ENCODE assay signal across 25 cellular contexts in genomic region chr14:79802096-79802495, GRCh38.
"Had no signal": no experiment of that assay in that cellular context is flagged by ENCODE, and none has a peak within 500 bp of the region (broad histone marks: within the 10 kb centered on the region; RNA-seq: fewer than 3 reads in every experiment).

No MANE protein-coding gene starts in this region.

- H3K27ac ChIP-seq: colonic mucosa, epithelial cell of prostate, gastrocnemius medialis, lower lobe of right lung, parathyroid adenoma, prostate gland, stomach, thyroid gland, vagina had no signal

- H3K4me1 Mint-ChIP-seq: stimulated activated effector memory CD8-positive, alpha-beta T cell treated with anti-CD3 and anti-CD28 coated beads, Interleukin-12 subunit alpha, Interleukin-12 subunit beta, amount 100 ng/mL, for 72 hours had no signal

- ATAC-seq: esophagus mucosa; gastrocnemius medialis; left cardiac atrium; left ventricle myocardium superior; lower lobe of right lung; natural killer cell; sciatic nerve; stimulated activated effector memory CD8-positive, alpha-beta T cell treated with anti-CD3 and anti-CD28 coated beads, Interleukin-12 subunit alpha, Interleukin-12 subunit beta, amount 100 ng/mL, for 72 hours had no signal

- H3K79me2 ChIP-seq: parathyroid adenoma had no signal

- H3K36me3 ChIP-seq: colonic mucosa, gastrocnemius medialis, lower lobe of right lung, prostate gland, stomach, thyroid gland, vagina had no signal

- H3K27ac Mint-ChIP-seq: dendritic cell treated with granulocyte-macrophage colony-stimulating factor and Interleukin-4, amounts not matched to agents 40 ng/mL and 50 ng/mL, for 4 days; endodermal cell; natural killer cell; stimulated activated effector memory CD8-positive, alpha-beta T cell treated with anti-CD3 and anti-CD28 coated beads, Interleukin-12 subunit alpha, Interleukin-12 subunit beta, amount 100 ng/mL, for 72 hours had no signal

- H3K27me3 Mint-ChIP-seq: dendritic cell treated with granulocyte-macrophage colony-stimulating factor and Interleukin-4, amounts not matched to agents 40 ng/mL and 50 ng/mL, for 4 days had no signal

- H3K4me3 ChIP-seq: colonic mucosa, gastrocnemius medialis, lower lobe of right lung, prostate gland, stomach, thyroid gland, vagina had no signal

- H3K4me1 ChIP-seq: colonic mucosa, lower lobe of right lung, stomach, thyroid gland, vagina had no signal

- H3K9me3 ChIP-seq: colonic mucosa, gastrocnemius medialis, lower lobe of right lung, prostate gland, stomach, thyroid gland, vagina had no signal

- H2AFZ ChIP-seq: parathyroid adenoma had no signal

- H3K27me3 ChIP-seq: colonic mucosa, gastrocnemius medialis, stomach, thyroid gland, vagina had no signal

- H3K9me3 Mint-ChIP-seq: dendritic cell treated with granulocyte-macrophage colony-stimulating factor and Interleukin-4, amounts not matched to agents 40 ng/mL and 50 ng/mL, for 4 days; endodermal cell; neural crest cell had no signal

- H3K9ac ChIP-seq: parathyroid adenoma had no signal

- H3K36me3 Mint-ChIP-seq: natural killer cell; stimulated activated effector memory CD8-positive, alpha-beta T cell treated with anti-CD3 and anti-CD28 coated beads, Interleukin-12 subunit alpha, Interleukin-12 subunit beta, amount 100 ng/mL, for 72 hours had no signal

- H3K4me3 Mint-ChIP-seq: dendritic cell treated with granulocyte-macrophage colony-stimulating factor and Interleukin-4, amounts not matched to agents 40 ng/mL and 50 ng/mL, for 4 days; endodermal cell; natural killer cell; neural crest cell; stimulated activated effector memory CD8-positive, alpha-beta T cell treated with anti-CD3 and anti-CD28 coated beads, Interleukin-12 subunit alpha, Interleukin-12 subunit beta, amount 100 ng/mL, for 72 hours had no signal

- DNase-seq: colonic mucosa; effector CD8-positive, alpha-beta T cell; endodermal cell; foreskin fibroblast; gastrocnemius medialis; head of caudate nucleus; left cardiac atrium; left ventricle myocardium superior; lower lobe of right lung; natural killer cell; stimulated activated CD4-positive, alpha-beta T cell treated with anti-CD3 and anti-CD28 coated beads, Interleukin-2, amount 100 ng/mL, for 24 hours; stimulated activated CD4-positive, alpha-beta T cell treated with anti-CD3 and anti-CD28 coated beads, Interleukin-4, amount 100 ng/mL, for 24 hours; stimulated activated naive CD4-positive, alpha-beta T cell treated with Interleukin-2 at 50 U/mL for 16 hours; stomach; thyroid gland; trophoblast cell had no signal
